ENCODE assay signal across 20 cellular contexts in the genomic region with DNA sequence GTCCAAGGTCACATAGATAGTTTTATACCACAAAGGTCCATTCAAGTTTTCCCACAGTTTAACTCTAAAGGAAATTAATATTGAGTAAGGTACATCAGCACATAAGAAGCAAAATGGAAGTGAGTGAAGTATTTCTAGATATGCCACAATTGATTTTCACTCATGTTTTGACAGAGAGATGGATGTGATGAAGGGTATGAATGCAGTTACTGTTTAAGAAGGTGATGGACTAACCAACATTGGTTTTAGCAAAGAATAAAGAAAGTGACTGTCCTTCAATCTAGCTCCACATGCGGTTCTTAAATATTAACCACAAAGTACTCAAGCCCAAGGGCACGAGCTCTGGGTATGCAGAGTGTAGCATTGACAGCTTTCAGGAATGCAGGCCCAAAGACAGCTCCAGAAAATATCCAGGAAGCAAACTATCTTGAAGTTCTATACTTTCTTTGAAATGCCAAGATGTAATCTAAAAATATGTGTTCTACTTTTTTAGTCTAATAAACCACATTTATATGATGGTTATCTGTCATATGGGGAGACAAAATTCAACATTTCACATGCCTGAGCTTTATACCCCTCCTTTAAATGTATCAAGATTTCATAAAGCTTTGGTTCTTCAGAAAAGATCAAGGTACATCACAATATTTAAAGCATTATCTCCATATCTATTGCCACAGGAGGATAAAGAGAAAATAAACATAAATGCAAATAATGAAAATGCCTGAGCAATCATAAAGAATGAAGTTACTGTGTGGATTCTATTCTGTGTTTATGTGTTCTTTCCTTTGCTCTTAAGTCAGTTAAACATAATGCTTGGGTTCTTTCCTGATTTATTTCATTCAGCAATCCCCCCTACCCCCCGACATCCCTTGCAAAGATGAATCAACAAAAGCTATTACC. TPM values are rescaled to one million over a fixed set of nuclear protein-coding genes. Genes with fewer than 3 reads are reported as not detected.
"Had no signal": no experiment of that assay in that cellular context is flagged by ENCODE, and none has a peak within 500 bp of the region (broad histone marks: within the 10 kb centered on the region; RNA-seq: fewer than 3 reads in every experiment).

No MANE protein-coding gene starts in this region.

- H3K27ac ChIP-seq: ascending aorta, foreskin keratinocyte, left ventricle myocardium inferior, psoas muscle, sigmoid colon, uterus, VCaP had no signal

- H3K4me3 ChIP-seq: ascending aorta, left ventricle myocardium inferior, psoas muscle, sigmoid colon, uterus had no signal

- ATAC-seq: activated CD8-positive, alpha-beta memory T cell treated with anti-CD3 and anti-CD28 coated beads, Interleukin-2, amount 10 ng/mL, durations not matched to agents 7 days and 5 days; effector memory CD8-positive, alpha-beta T cell; foreskin keratinocyte; natural killer cell treated with Interleukin-12 subunit alpha and Interleukin-12 subunit beta and Interleukin-15 and Interleukin-18, amount 100 ng/mL, for 72 hours; psoas muscle; stimulated activated effector memory CD8-positive, alpha-beta T cell treated with anti-CD3 and anti-CD28 coated beads, Interleukin-12 subunit alpha, Interleukin-12 subunit beta, amount 100 ng/mL, for 72 hours had no signal

- H3K36me3 ChIP-seq: ascending aorta, left ventricle myocardium inferior, sigmoid colon, uterus had no signal

- H3K9me3 ChIP-seq: ascending aorta, left ventricle myocardium inferior, psoas muscle, sigmoid colon, uterus had no signal

- H3K27me3 ChIP-seq: ascending aorta, sigmoid colon had no signal

- H3K4me1 ChIP-seq: ascending aorta, foreskin keratinocyte, left ventricle myocardium inferior, psoas muscle, sigmoid colon, uterus had no signal

- DNase-seq: activated CD4-positive, alpha-beta T cell treated with anti-CD3 and anti-CD28 coated beads for 1 hour; activated CD4-positive, alpha-beta T cell treated with anti-CD3 and anti-CD28 coated beads, Interleukin-2, amount 50 U/mL, for 48 hours; activated CD8-positive, alpha-beta memory T cell treated with anti-CD3 and anti-CD28 coated beads, Interleukin-2, amount 10 ng/mL, durations not matched to agents 7 days and 5 days; activated naive CD4-positive, alpha-beta T cell treated with anti-CD3 and anti-CD28 coated beads, Interleukin-2, amount 10 ng/mL, durations not matched to agents 7 days and 5 days; activated T-cell treated with anti-CD3 and anti-CD28 coated beads, Interleukin-2, amount 50 U/mL, for 1 hour; dermis blood vessel endothelial cell; effector memory CD8-positive, alpha-beta T cell; foreskin keratinocyte; head of caudate nucleus; left ventricle myocardium inferior; mesendoderm; psoas muscle; sigmoid colon; stimulated activated CD4-positive, alpha-beta T cell treated with anti-CD3 and anti-CD28 coated beads, Interleukin-1b, Interleukin-23, amount 100 ng/mL, for 48 hours; uterus had no signal

RNA-seq across cellular contexts. Expression of a gene that starts 6.7 kb away (rescaled TPM):
- total RNA-seq: activated CD8-positive, alpha-beta memory T cell treated with anti-CD3 and anti-CD28 coated beads, Interleukin-2, amount 10 ng/mL, durations not matched to agents 7 days and 5 days; ascending aorta; dermis blood vessel endothelial cell; foreskin keratinocyte; natural killer cell treated with Interleukin-12 subunit alpha and Interleukin-12 subunit beta and Interleukin-15 and Interleukin-18, amount 100 ng/mL, for 72 hours; psoas muscle; T-helper 1 cell treated with Interleukin-12 subunit alpha and Interleukin-12 subunit beta and Interleukin-4 antibody, amounts not matched to agents 30 ng/mL and 1 ng/mL, for 36 hours had no signal
- polyA plus RNA-seq: foreskin keratinocyte had no signal
